8 cellular contexts compared by ENCODE assay signal in genomic region chr19:45092747-45093678, GRCh38. TPM values are rescaled to one million over a fixed set of nuclear protein-coding genes. Genes with fewer than 3 reads are reported as not detected.
A peak's percentile ranks its signal among the peaks of the same experiment; 100 is the strongest.
DNase-seq lines count a peak whose midpoint lies in the region; ATAC-seq and TF ChIP-seq lines count a peak whose summit lies in the region.

A gene with protein sequence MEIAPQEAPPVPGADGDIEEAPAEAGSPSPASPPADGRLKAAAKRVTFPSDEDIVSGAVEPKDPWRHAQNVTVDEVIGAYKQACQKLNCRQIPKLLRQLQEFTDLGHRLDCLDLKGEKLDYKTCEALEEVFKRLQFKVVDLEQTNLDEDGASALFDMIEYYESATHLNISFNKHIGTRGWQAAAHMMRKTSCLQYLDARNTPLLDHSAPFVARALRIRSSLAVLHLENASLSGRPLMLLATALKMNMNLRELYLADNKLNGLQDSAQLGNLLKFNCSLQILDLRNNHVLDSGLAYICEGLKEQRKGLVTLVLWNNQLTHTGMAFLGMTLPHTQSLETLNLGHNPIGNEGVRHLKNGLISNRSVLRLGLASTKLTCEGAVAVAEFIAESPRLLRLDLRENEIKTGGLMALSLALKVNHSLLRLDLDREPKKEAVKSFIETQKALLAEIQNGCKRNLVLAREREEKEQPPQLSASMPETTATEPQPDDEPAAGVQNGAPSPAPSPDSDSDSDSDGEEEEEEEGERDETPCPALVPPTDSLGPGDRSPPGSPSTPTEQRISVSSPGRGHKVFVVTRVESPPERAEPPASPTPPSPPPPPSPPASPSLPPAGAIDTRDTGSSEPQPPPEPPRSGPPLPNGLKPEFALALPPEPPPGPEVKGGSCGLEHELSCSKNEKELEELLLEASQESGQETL (plus strand): TSS chr19:45093179. CDS start chr19:45093326, 147 bp downstream.

- intact Hi-C loops in heart left ventricle (cut with DNase I) (loop anchor here in 6 of 10 donors (2.0 to 10.0 kb wide), 8 partner anchors 14 to 159 kb away; partner anchors contain the start of genes BLOC1S3 (in 4 of the 6), TRAPPC6A (in 4 of the 6), GEMIN7 (in 2 of the 6) and EXOC3L2 (in 1 of the 6)), transverse colon (cut with DNase I; ENCODE audit: low total_unique reads) (no loop called here)

- H3K27me3 ChIP-seq in heart left ventricle, result no peaks in the 10 kb centered on the region
- H3K27me3 ChIP-seq in transverse colon, result no peaks in the 10 kb centered on the region

- no peak for TF ChIP-seq EP300 in transverse colon (IDR thresholded peaks at IDR 0.05; ENCODE audit: low read depth)

- peak; percentile 55 for TF ChIP-seq POLR2A in GM10847 (IDR thresholded peaks at IDR 0.05; ENCODE audit: extremely low read depth, insufficient read length)
- TF ChIP-seq POLR2A in heart left ventricle (IDR thresholded peaks at IDR 0.05), result peak in 1 of 2 donors; percentile 34
- TF ChIP-seq POLR2A in transverse colon (IDR thresholded peaks at IDR 0.05), result peak; percentile 47

- H3K36me3 ChIP-seq in heart left ventricle (peaks cover 0 to 18% (median 12%) of the 10 kb centered on the region in 9 donors), transverse colon (peaks cover 0 to 8% (median 0%) of the 10 kb centered on the region in 4 donors)

- H3K9me3 ChIP-seq in heart left ventricle (no peaks in the 10 kb centered on the region), transverse colon (no peaks in the 10 kb centered on the region)

- DNase-seq in NCI-H146 treated with DMSO at 0.1 percent for 48 hours (lab: John Stamatoyannopoulos, UW; ENCODE audit: unreplicated experiment), result peak; percentile 96
- peak; percentile 86 to 95 (median 90) for DNase-seq in T-helper 1 cell
- DNase-seq in heart left ventricle, result peak; percentile 92 to 97 (median 96)
- peak; percentile 95 for DNase-seq in pons (ENCODE audit: low spot score)
- peak; percentile 95 for DNase-seq in transverse colon

- H3K4me3 ChIP-seq in heart left ventricle (peak within 1 kb of the TSS; percentile 65 to 99 (median 96)), transverse colon (peak within 1 kb of the TSS; percentile 93 to 96 (median 96))

- peak; percentile 57 for ATAC-seq in HG02763 (IDR thresholded peaks at IDR 0.05; ENCODE audit: unreplicated experiment)
- ATAC-seq in heart left ventricle, result peak; percentile 86 to 94 (median 88)

- in situ Hi-C loops in transverse colon (cut with MboI; ENCODE audit: low pct_ligation_motif_present in 1 of 4, low pct_unique_long_range_greater_than_20kb in 1 of 4, low sequenced_read_pairs in 3 of 4), result no loop called here

- TF ChIP-seq CTCF in heart left ventricle (IDR thresholded peaks at IDR 0.05) (peak in 10 of 12 donors; percentile 10 to 55 (median 34)), transverse colon (IDR thresholded peaks at IDR 0.05) (peak; percentile 37 to 60 (median 43))

- 0% methylated on average over 103 of the region's 103 CpGs for WGBS in adipose tissue, 3 donors
- 0% methylated on average over 55 to 103 of the region's 103 CpGs for WGBS in heart left ventricle, 4 donors
- 0 to 1% methylated on average over 3 to 47 of the region's 103 CpGs for WGBS in transverse colon (ENCODE audit: low coverage in 1 of 2), 2 donors

- H3K27ac ChIP-seq in adipose tissue (ENCODE audit: low read depth, low read length), result peak within 1 kb of the TSS; percentile 67
- peak within 1 kb of the TSS; percentile 21 to 96 (median 89) for H3K27ac ChIP-seq in heart left ventricle
- H3K27ac ChIP-seq in transverse colon, result peak within 1 kb of the TSS; percentile 89 to 93 (median 91)

- H3K4me1 ChIP-seq in heart left ventricle (peaks cover 10 to 66% (median 49%) of the 10 kb centered on the region in 12 donors), transverse colon (peaks cover 26 to 66% (median 41%) of the 10 kb centered on the region in 4 donors)

RNA-seq across cellular contexts. Expression of the gene that starts here (rescaled TPM):
- polyA plus RNA-seq in adipose tissue (10 to 100 TPM; 15.4 to 17.5 (median 16.9) TPM), heart left ventricle (10 to 100 TPM; 24.0 to 27.9 TPM)
- total RNA-seq in heart left ventricle (10 to 100 TPM; 16.0 to 33.7 (median 17.1) TPM), transverse colon (10 to 100 TPM; 31.1 to 92.5 (median 45.2) TPM)

Comparison
In these comparisons a context has a peak if more than half of its experiments do, and no peak if none do; other contexts are left out.
1. Peak in every context shown above with its lines: DNase-seq, ATAC-seq, H3K4me3 ChIP-seq and H3K27ac ChIP-seq.